9 cellular contexts compared by ENCODE assay signal in the genomic region with DNA sequence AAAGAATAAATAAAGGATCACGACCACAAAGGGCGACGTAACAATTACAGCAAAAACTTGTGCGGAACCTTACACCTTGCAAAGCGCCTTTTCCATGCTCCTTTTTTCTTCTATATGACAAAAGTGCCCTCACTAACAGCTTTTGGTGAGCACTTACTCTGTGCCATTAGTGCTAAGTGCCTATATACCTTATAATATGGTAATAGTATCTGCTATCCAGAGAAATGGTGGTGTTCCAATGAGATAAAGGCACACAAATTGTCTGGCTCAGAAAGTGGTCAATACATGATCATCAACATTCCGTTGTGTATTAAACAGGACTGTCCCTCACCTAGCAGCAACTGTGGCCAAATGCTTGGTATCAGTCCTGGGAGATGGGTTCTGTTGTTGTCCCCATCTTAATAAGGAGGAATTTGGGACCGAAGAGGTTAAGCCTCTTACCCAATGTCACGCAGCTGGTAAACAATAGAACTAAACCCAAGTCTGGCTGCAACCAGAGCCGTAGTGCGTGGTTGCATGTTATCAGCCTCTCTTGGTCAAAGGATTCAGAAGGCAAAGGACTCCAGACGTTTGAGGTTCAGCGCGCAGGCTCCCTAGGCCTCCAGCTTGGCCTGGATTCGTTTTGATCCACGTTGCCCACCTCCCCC. TPM values are rescaled to one million over a fixed set of nuclear protein-coding genes. Genes with fewer than 3 reads are reported as not detected.
DNase-seq lines count a peak whose midpoint lies in the region; ATAC-seq and TF ChIP-seq lines count a peak whose summit lies in the region.
"Had no signal": no experiment of that assay in that cellular context is flagged by ENCODE, and none has a peak within 500 bp of the region (broad histone marks: within the 10 kb centered on the region; RNA-seq: fewer than 3 reads in every experiment).

No MANE protein-coding gene starts in this region.

- H3K27me3 ChIP-seq in iPS-20b (ENCODE audit: insufficient read depth, low read length): no peaks in the 10 kb centered on the region

- H3K4me3 ChIP-seq in iPS-20b (ENCODE audit: low read length): peak overlapping the region; percentile 44; the same call in 1 of the 2 replicates

- no peaks in the 10 kb centered on the region for H3K36me3 ChIP-seq in iPS-20b (ENCODE audit: insufficient read depth, low read depth, low read length)

- no peaks in the 10 kb centered on the region for H3K4me1 ChIP-seq in iPS-20b (ENCODE audit: insufficient read depth, low read length)

- CTCF ChIA-PET in RWPE1 (lab: Yijun Ruan, JAX): interaction anchor here (0.6 to 2.3 kb wide), 22 partner anchors 7 to 407 kb away, joined by 3 to 26 read pairs (median 4); partner anchors contain the start of genes CDK9, PTRH1 and TTC16

- H3K9me3 Mint-ChIP-seq in stimulated activated naive CD8-positive, alpha-beta T cell treated with anti-CD3 and anti-CD28 coated beads, Interleukin-15, Interleukin-2, amounts not matched to agents 100 ng/mL and 50 ng/mL, for 24 hours: no peaks in the 10 kb centered on the region

- no peak overlapping the region; the same call in 1 of the 2 replicates for H3K9ac ChIP-seq in iPS-20b (ENCODE audit: low read depth, low read length)

- DNase-seq in stimulated activated naive CD8-positive, alpha-beta T cell treated with anti-CD3 and anti-CD28 coated beads, Interleukin-15, Interleukin-2, amounts not matched to agents 100 U/mL and 50 U/mL, for 24 hours: no peak
- no peak for DNase-seq in RWPE1 (ENCODE audit: low spot score)
- DNase-seq in iPS-NIHi11 (ENCODE audit: low spot score): no peak
- DNase-seq in NCI-H446 (lab: John Stamatoyannopoulos, UW): no peak
- no peak for DNase-seq in G401 (ENCODE audit: low spot score)

- H3K27ac Mint-ChIP-seq in stimulated activated naive CD8-positive, alpha-beta T cell treated with anti-CD3 and anti-CD28 coated beads, Interleukin-15, Interleukin-2, amounts not matched to agents 100 ng/mL and 50 ng/mL, for 24 hours: peak overlapping the region; percentile 73

- POLR2A ChIA-PET in RWPE1 (lab: Yijun Ruan, JAX; ENCODE audit: low non-redundant PET): interaction anchor here (1.0 to 1.5 kb wide), 3 partner anchors 35 to 145 kb away, joined by 3 to 7 read pairs (median 6); partner anchors contain the start of gene CDK9

- H3K27ac ChIP-seq in RWPE1: peak overlapping the region; percentile 98
- no peak overlapping the region for H3K27ac ChIP-seq in iPS-20b (ENCODE audit: low read length)

- in situ Hi-C loops in G401 (cut with HindIII; ENCODE audit: low sequenced_read_pairs): no loop called here

- H3K4me3 Mint-ChIP-seq in stimulated activated naive CD8-positive, alpha-beta T cell treated with anti-CD3 and anti-CD28 coated beads, Interleukin-15, Interleukin-2, amounts not matched to agents 100 ng/mL and 50 ng/mL, for 24 hours: peak overlapping the region; percentile 80

- H3K36me3 Mint-ChIP-seq in stimulated activated naive CD8-positive, alpha-beta T cell treated with anti-CD3 and anti-CD28 coated beads, Interleukin-15, Interleukin-2, amounts not matched to agents 100 ng/mL and 50 ng/mL, for 24 hours (ENCODE audit: low read depth): peaks cover 12% of the 10 kb centered on the region

- TF ChIP-seq CTCF in RWPE1 (conservative IDR thresholded peaks at IDR 0.05; ENCODE audit: low read depth): peak; percentile 64

- H3K27me3 Mint-ChIP-seq in stimulated activated naive CD8-positive, alpha-beta T cell treated with anti-CD3 and anti-CD28 coated beads, Interleukin-15, Interleukin-2, amounts not matched to agents 100 ng/mL and 50 ng/mL, for 24 hours: no peaks in the 10 kb centered on the region

- H3K4me1 Mint-ChIP-seq in stimulated activated naive CD8-positive, alpha-beta T cell treated with anti-CD3 and anti-CD28 coated beads, Interleukin-15, Interleukin-2, amounts not matched to agents 100 ng/mL and 50 ng/mL, for 24 hours (ENCODE audit: low read depth): peaks cover 17% of the 10 kb centered on the region

- no peaks in the 10 kb centered on the region for H3K9me3 ChIP-seq in iPS-20b (ENCODE audit: insufficient read depth, low read depth, low read length)

- no peak for ATAC-seq in stimulated activated naive CD8-positive, alpha-beta T cell treated with anti-CD3 and anti-CD28 coated beads, Interleukin-15, Interleukin-2, amounts not matched to agents 100 U/mL and 50 U/mL, for 24 hours
- no peak for ATAC-seq in HG03457 (IDR thresholded peaks at IDR 0.05; ENCODE audit: unreplicated experiment)

RNA-seq across cellular contexts. Expression of gene TOR2A, which starts 0.6 kb away (rescaled TPM):
- total RNA-seq in G401 (2014; rRNA removed; shearing (Covaris generic)): 17.9 and 25.0 TPM in 2 replicates

RNA-seq across cellular contexts. Expression of gene TTC16, which starts 19.8 kb away (rescaled TPM):
- total RNA-seq in G401 (2014; rRNA removed; shearing (Covaris generic)): not detected in 2 replicates
- total RNA-seq: M059J had no signal

RNA-seq across cellular contexts. Expression of gene PTRH1, which starts 20.2 kb away (rescaled TPM):
- 33.3 and 35.0 TPM in 2 replicates for total RNA-seq in G401 (2014; rRNA removed; shearing (Covaris generic))

RNA-seq across cellular contexts. Expression of gene CFAP157, which starts 28.9 kb away (rescaled TPM):
- total RNA-seq in G401 (2014; rRNA removed; shearing (Covaris generic)): not detected in 2 replicates
- total RNA-seq: M059J had no signal

RNA-seq across cellular contexts. Expression of gene SH2D3C, which starts 42.8 kb away (rescaled TPM):
- 4.6 and 6.5 TPM in 2 replicates for total RNA-seq in G401 (2014; rRNA removed; shearing (Covaris generic))
- total RNA-seq: M059J had no signal
